In the genomic region with DNA sequence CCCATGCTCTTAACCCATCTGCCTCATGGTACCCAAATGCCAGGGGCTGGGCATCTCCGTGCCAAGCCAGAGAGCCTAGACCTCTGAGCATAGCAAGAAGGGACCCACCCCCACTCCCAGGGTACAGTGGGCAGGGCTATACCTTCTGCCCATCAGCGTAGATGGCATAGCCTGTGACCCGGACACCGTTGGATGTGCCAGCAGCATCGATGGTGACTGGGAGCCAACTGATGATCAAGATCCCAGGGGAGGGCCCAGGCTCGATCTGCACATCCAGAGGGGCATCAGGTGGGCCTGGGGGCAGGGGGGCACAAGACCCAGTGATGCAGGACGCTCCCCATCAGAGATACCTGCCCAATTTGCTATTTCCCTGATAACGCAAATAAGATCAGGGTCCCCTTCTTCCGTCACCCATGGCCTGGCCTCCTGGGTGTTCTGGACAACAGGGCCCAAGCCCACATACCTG, we compare ENCODE assay signal across 1 cellular context.
TF ChIP-seq lines count a peak whose summit lies in the region.

No MANE protein-coding gene starts in this region.

TF ChIP-seq in SK-N-SH treated with all-trans-retinoic acid at 6 μM for 48 hours, 23 proteins besides CTCF, POLR2A, EP300 and RAD21 (continued from another document):
- TF ChIP-seq, protein P1, sequence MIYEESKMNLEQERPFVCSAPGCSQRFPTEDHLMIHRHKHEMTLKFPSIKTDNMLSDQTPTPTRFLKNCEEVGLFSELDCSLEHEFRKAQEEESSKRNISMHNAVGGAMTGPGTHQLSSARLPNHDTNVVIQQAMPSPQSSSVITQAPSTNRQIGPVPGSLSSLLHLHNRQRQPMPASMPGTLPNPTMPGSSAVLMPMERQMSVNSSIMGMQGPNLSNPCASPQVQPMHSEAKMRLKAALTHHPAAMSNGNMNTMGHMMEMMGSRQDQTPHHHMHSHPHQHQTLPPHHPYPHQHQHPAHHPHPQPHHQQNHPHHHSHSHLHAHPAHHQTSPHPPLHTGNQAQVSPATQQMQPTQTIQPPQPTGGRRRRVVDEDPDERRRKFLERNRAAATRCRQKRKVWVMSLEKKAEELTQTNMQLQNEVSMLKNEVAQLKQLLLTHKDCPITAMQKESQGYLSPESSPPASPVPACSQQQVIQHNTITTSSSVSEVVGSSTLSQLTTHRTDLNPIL (CRISPR knock-in tag; IDR thresholded peaks at IDR 0.05; ENCODE audit: low read depth), result no peak
- TF ChIP-seq CSDC2 (CRISPR knock-in tag; IDR thresholded peaks at IDR 0.05) (no peak), BACH2 (CRISPR knock-in tag; IDR thresholded peaks at IDR 0.05; ENCODE audit: borderline replicate concordance) (no peak), ZC3H10 (CRISPR knock-in tag; IDR thresholded peaks at IDR 0.05) (no peak), ARNTL (CRISPR knock-in tag; IDR thresholded peaks at IDR 0.05; ENCODE audit: borderline replicate concordance, low read depth) (no peak), ESRRG (CRISPR knock-in tag; IDR thresholded peaks at IDR 0.05) (no peak), ZFP30 (CRISPR knock-in tag; IDR thresholded peaks at IDR 0.05) (no peak)
- TF ChIP-seq, protein P2, sequence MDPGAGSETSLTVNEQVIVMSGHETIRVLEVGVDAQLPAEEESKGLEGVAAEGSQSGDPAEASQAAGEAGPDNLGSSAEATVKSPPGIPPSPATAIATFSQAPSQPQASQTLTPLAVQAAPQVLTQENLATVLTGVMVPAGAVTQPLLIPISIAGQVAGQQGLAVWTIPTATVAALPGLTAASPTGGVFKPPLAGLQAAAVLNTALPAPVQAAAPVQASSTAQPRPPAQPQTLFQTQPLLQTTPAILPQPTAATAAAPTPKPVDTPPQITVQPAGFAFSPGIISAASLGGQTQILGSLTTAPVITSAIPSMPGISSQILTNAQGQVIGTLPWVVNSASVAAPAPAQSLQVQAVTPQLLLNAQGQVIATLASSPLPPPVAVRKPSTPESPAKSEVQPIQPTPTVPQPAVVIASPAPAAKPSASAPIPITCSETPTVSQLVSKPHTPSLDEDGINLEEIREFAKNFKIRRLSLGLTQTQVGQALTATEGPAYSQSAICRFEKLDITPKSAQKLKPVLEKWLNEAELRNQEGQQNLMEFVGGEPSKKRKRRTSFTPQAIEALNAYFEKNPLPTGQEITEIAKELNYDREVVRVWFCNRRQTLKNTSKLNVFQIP (CRISPR knock-in tag; IDR thresholded peaks at IDR 0.05; ENCODE audit: borderline replicate concordance, low read depth), result no peak
- TF ChIP-seq, protein P3, sequence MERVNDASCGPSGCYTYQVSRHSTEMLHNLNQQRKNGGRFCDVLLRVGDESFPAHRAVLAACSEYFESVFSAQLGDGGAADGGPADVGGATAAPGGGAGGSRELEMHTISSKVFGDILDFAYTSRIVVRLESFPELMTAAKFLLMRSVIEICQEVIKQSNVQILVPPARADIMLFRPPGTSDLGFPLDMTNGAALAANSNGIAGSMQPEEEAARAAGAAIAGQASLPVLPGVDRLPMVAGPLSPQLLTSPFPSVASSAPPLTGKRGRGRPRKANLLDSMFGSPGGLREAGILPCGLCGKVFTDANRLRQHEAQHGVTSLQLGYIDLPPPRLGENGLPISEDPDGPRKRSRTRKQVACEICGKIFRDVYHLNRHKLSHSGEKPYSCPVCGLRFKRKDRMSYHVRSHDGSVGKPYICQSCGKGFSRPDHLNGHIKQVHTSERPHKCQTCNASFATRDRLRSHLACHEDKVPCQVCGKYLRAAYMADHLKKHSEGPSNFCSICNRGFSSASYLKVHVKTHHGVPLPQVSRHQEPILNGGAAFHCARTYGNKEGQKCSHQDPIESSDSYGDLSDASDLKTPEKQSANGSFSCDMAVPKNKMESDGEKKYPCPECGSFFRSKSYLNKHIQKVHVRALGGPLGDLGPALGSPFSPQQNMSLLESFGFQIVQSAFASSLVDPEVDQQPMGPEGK (CRISPR knock-in tag; IDR thresholded peaks at IDR 0.05; ENCODE audit: borderline replicate concordance), result no peak
